Comparison of ENCODE assay signal across 8 cellular contexts in genomic region chr12:48999371-49000131, GRCh38. TPM values are rescaled to one million over a fixed set of nuclear protein-coding genes. Genes with fewer than 3 reads are reported as not detected.
DNase-seq lines count a peak whose midpoint lies in the region; ATAC-seq and FAIRE-seq lines count a peak whose summit lies in the region.

Gene DDN, minus strand, starts transcription at chr12:48999375. Its CDS starts 88 bp downstream, at chr12:48999287.

- H3K27me3 ChIP-seq in iPS-15b (ENCODE audit: control insufficient read depth, insufficient read depth, low read length) = peaks cover 62% of the 10 kb centered on the region
- peaks cover 0 to 6% of the 10 kb centered on the region in 2 donors for H3K27me3 ChIP-seq in small intestine (ENCODE audit: control insufficient read depth in 2 of 2, insufficient read depth in 2 of 2, low read length in 2 of 2)

- H3K4me1 ChIP-seq in ES-I3 (ENCODE audit: insufficient read depth, low read length) (no peaks in the 10 kb centered on the region; the same call in 1 of the 2 replicates), iPS-15b (ENCODE audit: control insufficient read depth, insufficient read depth, low read length) (peaks cover 8% of the 10 kb centered on the region), small intestine (ENCODE audit: control insufficient read depth in 2 of 2, insufficient read depth in 1 of 2, low read depth in 1 of 2, low read length in 1 of 2) (peaks cover 3 to 7% of the 10 kb centered on the region in 2 donors)

- peak within 1 kb of the TSS; percentile 68; the same call in 1 of the 2 replicates for H3K9ac ChIP-seq in ES-I3 (ENCODE audit: low read depth, low read length)
- no peak within 1 kb of the TSS for H3K9ac ChIP-seq in iPS-15b (ENCODE audit: low read depth, low read length)

- H3K9me3 ChIP-seq in ES-I3 (ENCODE audit: control insufficient read depth, insufficient read depth, low read length) (no peaks in the 10 kb centered on the region), iPS-15b (ENCODE audit: control insufficient read depth, insufficient read depth, low read length) (no peaks in the 10 kb centered on the region), small intestine (ENCODE audit: control insufficient read depth, low read depth) (no peaks in the 10 kb centered on the region)

- peak; percentile 37 for ATAC-seq in HG02885 (IDR thresholded peaks at IDR 0.05; ENCODE audit: poor library complexity, unreplicated experiment)
- ATAC-seq in HG03469 (IDR thresholded peaks at IDR 0.05; ENCODE audit: unreplicated experiment) = no peak

- DNase-seq in RPMI7951 (ENCODE audit: low read depth) (peak; percentile 46), astrocyte of the hippocampus (ENCODE audit: low read depth, low spot score) (peak; percentile 61), small intestine (no peak), cerebellar nuclear complex (lab: John Stamatoyannopoulos, UW) (no peak)

- no peak for FAIRE-seq in small intestine (lab: Jason Lieb, UNC)

- H3K36me3 ChIP-seq in ES-I3 (ENCODE audit: insufficient read depth, low read length) (no peaks in the 10 kb centered on the region; the same call in 1 of the 2 replicates), iPS-15b (ENCODE audit: control insufficient read depth, insufficient read depth, low read length) (no peaks in the 10 kb centered on the region), small intestine (ENCODE audit: control insufficient read depth in 2 of 2, insufficient read depth in 2 of 2, low read length in 2 of 2) (peaks cover 11 to 12% of the 10 kb centered on the region in 2 donors)

- H3K27ac ChIP-seq in small intestine (ENCODE audit: low read depth in 1 of 2, low read length in 1 of 2) = no peak within 1 kb of the TSS

- peak within 1 kb of the TSS; percentile 55 for H3K4me3 ChIP-seq in iPS-15b (ENCODE audit: low read depth, low read length)
- H3K4me3 ChIP-seq in small intestine (ENCODE audit: low read depth in 1 of 2, low read length in 2 of 2) = peak within 1 kb of the TSS; percentile 23 to 60

- WGBS in small intestine, 3 donors = 5 to 6% (median 6%) methylated on average over 24 to 30 of the region's 30 CpGs

RNA-seq across cellular contexts. Expression of gene DDN, which starts in this region (rescaled TPM):
- not detected in 2 replicates for total RNA-seq in RPMI7951 (2014; rRNA removed; shearing (Covaris generic))
- under 1 TPM in 2 of 3 donors, not detected in 1; 0.16 to 0.22 TPM for polyA plus RNA-seq in small intestine

Comparison
In these comparisons a context has a peak if more than half of its experiments do, and no peak if none do; other contexts are left out.
1. Peak in DNase-seq in RPMI7951; RNA of the gene not detected or under 1 TPM.